1 cellular context compared by ENCODE assay signal in the genomic region with DNA sequence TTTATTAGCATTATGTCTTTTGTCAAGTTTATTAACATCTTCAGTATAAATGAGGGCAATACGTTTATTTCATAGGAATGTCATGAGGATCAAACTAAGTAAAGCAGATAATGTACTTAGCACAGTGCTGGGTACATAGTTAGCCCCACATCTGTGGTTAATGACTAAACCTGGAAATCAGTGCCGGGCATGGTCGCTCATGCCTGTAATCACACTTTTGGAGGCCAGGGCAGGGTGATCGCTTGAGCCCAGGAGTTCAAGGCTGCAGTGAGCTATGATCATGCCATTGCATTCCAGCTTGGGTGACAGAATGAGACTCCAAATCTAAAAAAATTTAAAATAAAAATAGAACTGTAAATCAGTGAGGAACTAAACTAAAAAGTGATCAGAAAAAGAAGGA.
TF ChIP-seq lines count a peak whose summit lies in the region.

No MANE protein-coding gene starts in this region.

TF ChIP-seq in HepG2, 621 proteins besides CTCF, POLR2A, EP300 and RAD21 (continued from another document):
- TF ChIP-seq HMG20A (CRISPR knock-in tag; IDR thresholded peaks at IDR 0.05; ENCODE audit: borderline replicate concordance) (peak; percentile 40; the same call in 1 of the 2 replicates), IRF2 (CRISPR knock-in tag; IDR thresholded peaks at IDR 0.05) (peak; percentile 41; the same call in 1 of the 2 replicates), ZNF670 (CRISPR knock-in tag; IDR thresholded peaks at IDR 0.05; ENCODE audit: borderline replicate concordance) (peak; percentile 27; the same call in 1 of the 2 replicates), CEBPG (CRISPR knock-in tag; IDR thresholded peaks at IDR 0.05) (peak; percentile 39; the same call in 1 of the 2 replicates), MIER3 (CRISPR knock-in tag; IDR thresholded peaks at IDR 0.05; ENCODE audit: borderline replicate concordance) (peak; percentile 42; the same call in 1 of the 2 replicates), KAT8 (CRISPR knock-in tag; IDR thresholded peaks at IDR 0.05) (peak; percentile 38; the same call in 1 of the 2 replicates), GATAD2A (CRISPR knock-in tag; IDR thresholded peaks at IDR 0.05) (peak; percentile 82), NCOA2 (CRISPR knock-in tag; IDR thresholded peaks at IDR 0.05) (peak; percentile 49; the same call in 1 of the 2 replicates), HNF4A (CRISPR knock-in tag; IDR thresholded peaks at IDR 0.05) (peak; percentile 88), FOXO1 (CRISPR knock-in tag; IDR thresholded peaks at IDR 0.05) (peak; percentile 47; the same call in 1 of the 2 replicates), MED1 (CRISPR knock-in tag; IDR thresholded peaks at IDR 0.05) (peak; percentile 72), KDM6A (CRISPR knock-in tag; IDR thresholded peaks at IDR 0.05; ENCODE audit: low read depth) (peak; percentile 60), ZNF274 (CRISPR knock-in tag; IDR thresholded peaks at IDR 0.05) (no peak), KAT2B (IDR thresholded peaks at IDR 0.05; ENCODE audit: borderline replicate concordance, low read depth, low read length) (0 out of 2 replicates have a peak, but pooled peaks have one; percentile 16), SAP130 (CRISPR knock-in tag; IDR thresholded peaks at IDR 0.05; ENCODE audit: low read depth) (peak; percentile 53), ZNF83 (CRISPR knock-in tag; IDR thresholded peaks at IDR 0.05; ENCODE audit: borderline replicate concordance) (no peak), PITX1 (CRISPR knock-in tag; IDR thresholded peaks at IDR 0.05) (peak; percentile 50), ZNF264 (CRISPR knock-in tag; IDR thresholded peaks at IDR 0.05) (peak; percentile 64; the same call in 1 of the 2 replicates), TARDBP (CRISPR knock-in tag; IDR thresholded peaks at IDR 0.05) (peak; percentile 44; the same call in 1 of the 2 replicates), POGZ (CRISPR knock-in tag; IDR thresholded peaks at IDR 0.05) (peak; percentile 78; the same call in 1 of the 2 replicates), RXRB (CRISPR knock-in tag; IDR thresholded peaks at IDR 0.05; ENCODE audit: borderline replicate concordance) (peak; percentile 73), SKI (IDR thresholded peaks at IDR 0.05; ENCODE audit: partially characterized antibody) (no peak)
- TF ChIP-seq, protein P1, sequence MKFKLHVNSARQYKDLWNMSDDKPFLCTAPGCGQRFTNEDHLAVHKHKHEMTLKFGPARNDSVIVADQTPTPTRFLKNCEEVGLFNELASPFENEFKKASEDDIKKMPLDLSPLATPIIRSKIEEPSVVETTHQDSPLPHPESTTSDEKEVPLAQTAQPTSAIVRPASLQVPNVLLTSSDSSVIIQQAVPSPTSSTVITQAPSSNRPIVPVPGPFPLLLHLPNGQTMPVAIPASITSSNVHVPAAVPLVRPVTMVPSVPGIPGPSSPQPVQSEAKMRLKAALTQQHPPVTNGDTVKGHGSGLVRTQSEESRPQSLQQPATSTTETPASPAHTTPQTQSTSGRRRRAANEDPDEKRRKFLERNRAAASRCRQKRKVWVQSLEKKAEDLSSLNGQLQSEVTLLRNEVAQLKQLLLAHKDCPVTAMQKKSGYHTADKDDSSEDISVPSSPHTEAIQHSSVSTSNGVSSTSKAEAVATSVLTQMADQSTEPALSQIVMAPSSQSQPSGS (CRISPR knock-in tag; IDR thresholded peaks at IDR 0.05) = peak; percentile 45; the same call in 1 of the 2 replicates
- TF ChIP-seq, protein P2, sequence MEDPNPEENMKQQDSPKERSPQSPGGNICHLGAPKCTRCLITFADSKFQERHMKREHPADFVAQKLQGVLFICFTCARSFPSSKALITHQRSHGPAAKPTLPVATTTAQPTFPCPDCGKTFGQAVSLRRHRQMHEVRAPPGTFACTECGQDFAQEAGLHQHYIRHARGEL (CRISPR knock-in tag; IDR thresholded peaks at IDR 0.05) = no peak
- TF ChIP-seq, protein P3, sequence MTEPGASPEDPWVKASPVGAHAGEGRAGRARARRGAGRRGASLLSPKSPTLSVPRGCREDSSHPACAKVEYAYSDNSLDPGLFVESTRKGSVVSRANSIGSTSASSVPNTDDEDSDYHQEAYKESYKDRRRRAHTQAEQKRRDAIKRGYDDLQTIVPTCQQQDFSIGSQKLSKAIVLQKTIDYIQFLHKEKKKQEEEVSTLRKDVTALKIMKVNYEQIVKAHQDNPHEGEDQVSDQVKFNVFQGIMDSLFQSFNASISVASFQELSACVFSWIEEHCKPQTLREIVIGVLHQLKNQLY (CRISPR knock-in tag; IDR thresholded peaks at IDR 0.05) = peak; percentile 50; the same call in 1 of the 2 replicates
TF ChIP-seq in HepG2: peak in this region for 74.
